ENCODE assay signal across 22 cellular contexts in the genomic region with DNA sequence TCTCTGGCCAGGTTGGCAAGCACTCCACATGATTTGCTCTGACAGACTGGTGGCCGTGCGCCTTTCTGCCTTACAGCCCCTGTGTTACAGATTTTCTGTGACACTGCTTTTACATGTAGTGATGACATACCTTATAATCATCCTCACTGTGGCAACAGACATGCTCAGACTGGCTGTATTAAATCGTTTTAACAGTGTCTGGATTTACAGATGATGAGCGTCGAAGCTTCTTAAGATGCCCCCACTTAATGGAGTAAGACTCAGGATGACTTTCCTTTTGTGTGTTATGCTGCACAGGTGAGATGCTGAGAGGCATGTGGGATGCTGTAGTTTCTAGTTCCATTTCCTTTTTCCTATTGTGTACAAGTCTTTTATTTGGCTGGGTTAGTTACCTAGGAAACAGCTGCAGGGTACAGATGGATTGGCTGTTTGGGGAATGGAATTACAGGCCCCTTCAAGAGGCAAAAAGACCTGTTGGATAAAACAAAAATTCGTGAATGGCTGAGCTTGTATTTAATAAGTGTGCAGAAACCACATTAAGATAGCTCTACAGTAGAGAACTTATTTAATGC. TPM values are rescaled to one million over a fixed set of nuclear protein-coding genes. Genes with fewer than 3 reads are reported as not detected.
DNase-seq lines count a peak whose midpoint lies in the region; ATAC-seq, FAIRE-seq and TF ChIP-seq lines count a peak whose summit lies in the region.
"Had no signal": no experiment of that assay in that cellular context is flagged by ENCODE, and none has a peak within 500 bp of the region (broad histone marks: within the 10 kb centered on the region; RNA-seq: fewer than 3 reads in every experiment).

No MANE protein-coding gene starts in this region.

- H3K27ac ChIP-seq in ascending aorta (peak overlapping the region; percentile 30 to 56), keratinocyte (ENCODE audit: control insufficient read depth, insufficient read depth, low read length) (peak overlapping the region; percentile 95), thymus (ENCODE audit: low read depth) (peak overlapping the region; percentile 46)
- H3K27ac ChIP-seq: neutrophil, transverse colon had no signal

- ATAC-seq in GM18519 (IDR thresholded peaks at IDR 0.05; ENCODE audit: low FRiP score, unreplicated experiment) = no peak
- ATAC-seq: activated T-helper 17 cell treated with anti-CD3 and anti-CD28 coated beads, Interleukin-2, amount 50 U/mL, for 72 hours had no signal

- dilution Hi-C loops in keratinocyte (cut with MboI; ENCODE audit: extremely low pct_ligation_motif_present, low sequenced_read_pairs) = no loop called here

- peaks cover 0 to 17% of the 10 kb centered on the region in 2 donors for H3K4me1 ChIP-seq in ascending aorta
- H3K4me1 ChIP-seq in keratinocyte (ENCODE audit: control insufficient read depth, extremely low read depth, insufficient read depth, low read length) = peaks cover 59% of the 10 kb centered on the region
- H3K4me1 ChIP-seq in thymus (ENCODE audit: control insufficient read depth, insufficient read depth, low read length) = no peaks in the 10 kb centered on the region
- H3K4me1 ChIP-seq: transverse colon had no signal

- no peak overlapping the region for H2AFZ ChIP-seq in keratinocyte (ENCODE audit: control insufficient read depth, low read length)

- H3K79me2 ChIP-seq in keratinocyte (ENCODE audit: control insufficient read depth, insufficient read depth, low read length) = peaks cover 61% of the 10 kb centered on the region

- H3K36me3 ChIP-seq in ascending aorta (peaks cover 0 to 2% of the 10 kb centered on the region in 2 donors), keratinocyte (ENCODE audit: control insufficient read depth in 2 of 2, extremely low read depth in 1 of 2, insufficient read depth in 2 of 2, low read length in 2 of 2) (peaks cover 2 to 4% of the 10 kb centered on the region in 2 experiments), thymus (ENCODE audit: control insufficient read depth, insufficient read depth) (no peaks in the 10 kb centered on the region), MG63 (peaks cover 20% of the 10 kb centered on the region)

- H3K9me1 ChIP-seq in keratinocyte (ENCODE audit: control insufficient read depth, extremely low read depth, insufficient read depth, low read length) = no peaks in the 10 kb centered on the region

- H3K27me3 ChIP-seq in ascending aorta (no peaks in the 10 kb centered on the region), keratinocyte (ENCODE audit: control insufficient read depth, extremely low read depth, insufficient read depth, low read length) (no peaks in the 10 kb centered on the region), thymus (ENCODE audit: control insufficient read depth, insufficient read depth) (no peaks in the 10 kb centered on the region), MG63 (no peaks in the 10 kb centered on the region)
- H3K27me3 ChIP-seq: heart right ventricle, neutrophil, transverse colon had no signal

- peak; percentile 24 for DNase-seq in NCI-H748 (lab: John Stamatoyannopoulos, UW; ENCODE audit: unreplicated experiment)
- no peak for DNase-seq in NCI-H748 treated with DMSO at 0.1 percent for 48 hours (lab: John Stamatoyannopoulos, UW)
- DNase-seq in ascending aorta (ENCODE audit: low spot score in 2 of 2) = no peak
- peak; percentile 72 for DNase-seq in keratinocyte (ENCODE audit: low read depth, low spot score)
- DNase-seq in MG63 = no peak
- DNase-seq in activated CD8-positive, alpha-beta memory T cell treated with anti-CD3 and anti-CD28 coated beads, Interleukin-2, amount 50 U/mL, for 4 hours = no peak
- DNase-seq: activated CD4-positive, CD25-positive, alpha-beta regulatory T cell; activated CD8-positive, alpha-beta memory T cell treated with anti-CD3 and anti-CD28 coated beads for 24 hours; DND-41; heart right ventricle; SHP77; stimulated activated CD4-positive, alpha-beta T cell treated with anti-CD3 and anti-CD28 coated beads, Interleukin-4, amount 100 ng/mL, for 1 hour; stimulated activated CD8-positive, alpha-beta memory T cell treated with anti-CD3 and anti-CD28 coated beads, Interleukin-4, amount 100 ng/mL, for 48 hours; T-helper 2 cell; transverse colon had no signal

- intact Hi-C loops in ascending aorta (cut with DNase I) = loop anchor here (10.0 kb wide), 1 partner anchor 223 kb away; the partner anchor contains the start of gene POLR3E

- WGBS in thymus = 97% methylated on average over 6 of the region's 6 CpGs

- peak overlapping the region; percentile 14 to 35 for H3K4me3 ChIP-seq in ascending aorta
- peak overlapping the region in 2 of 3 experiments; percentile 37 to 52 for H3K4me3 ChIP-seq in keratinocyte (ENCODE audit: control insufficient read depth in 2 of 3, extremely low read depth in 1 of 3, insufficient read depth in 2 of 3, low read depth in 1 of 3, low read length in 3 of 3)
- H3K4me3 ChIP-seq in thymus (ENCODE audit: low read length) = no peak overlapping the region
- no peak overlapping the region for H3K4me3 ChIP-seq in MG63
- H3K4me3 ChIP-seq: transverse colon had no signal

- H3K9me3 ChIP-seq in ascending aorta = peaks cover 0 to 10% of the 10 kb centered on the region in 2 donors
- H3K9me3 ChIP-seq in keratinocyte (ENCODE audit: control insufficient read depth, low read depth, low read length) = no peaks in the 10 kb centered on the region
- H3K9me3 ChIP-seq in thymus (ENCODE audit: control insufficient read depth) = no peaks in the 10 kb centered on the region
- H3K9me3 ChIP-seq in MG63 = peaks cover 15% of the 10 kb centered on the region
- H3K9me3 ChIP-seq: neutrophil, transverse colon had no signal

- H3K4me2 ChIP-seq in keratinocyte (ENCODE audit: control insufficient read depth, extremely low read depth, insufficient read depth, low read depth, low read length) = peak overlapping the region; percentile 90

- peak overlapping the region; percentile 82 for H3K9ac ChIP-seq in keratinocyte (ENCODE audit: control insufficient read depth, extremely low read depth, insufficient read depth, low read length)

- no peak for TF ChIP-seq CTCF in ascending aorta (IDR thresholded peaks at IDR 0.05)
- no peak for TF ChIP-seq CTCF in keratinocyte (optimal IDR thresholded peaks at IDR 0.05 in 1 of 3, IDR thresholded peaks at IDR 0.05 in 1 of 3, conservative IDR thresholded peaks at IDR 0.05 in 1 of 3; ENCODE audit: extremely low read depth in 1 of 3, insufficient read depth in 2 of 3, low read length in 3 of 3)

- H4K20me1 ChIP-seq in keratinocyte (ENCODE audit: control insufficient read depth, extremely low read depth, insufficient read depth, low read length) = peaks cover 2% of the 10 kb centered on the region

- peak; percentile 96 for FAIRE-seq in keratinocyte (lab: Jason Lieb, UNC)
- FAIRE-seq: islet of Langerhans had no signal

RNA-seq across cellular contexts. Expression of gene VWA3A, which starts 20.9 kb away (rescaled TPM):
- not detected for total RNA-seq in ascending aorta
- 0.05 TPM in 1 of 3 replicates, not detected in the others for polyA plus RNA-seq in keratinocyte
- polyA plus RNA-seq in keratinocyte (2011; ENCODE audit: low read depth) = not detected
- not detected in 2 replicates for polyA plus RNA-seq in keratinocyte (2011; cell fraction: cytosol; rRNA removed)
- polyA plus RNA-seq in keratinocyte (2011; cell fraction: nucleus; rRNA removed) = 0.04 and 0.31 TPM in 2 replicates
- not detected in 2 replicates for polyA plus RNA-seq in keratinocyte (2012; ENCODE audit: low replicate concordance)
- not detected in 3 replicates for polyA minus RNA-seq in keratinocyte
- polyA minus RNA-seq in keratinocyte (2011; cell fraction: cytosol; rRNA and poly(A)+ RNA removed) = not detected
- polyA minus RNA-seq in keratinocyte (2011; cell fraction: nucleus; rRNA and poly(A)+ RNA removed) = not detected in 2 replicates
- 0.18 TPM for polyA plus RNA-seq in thymus
- not detected in 2 replicates for total RNA-seq in MG63 (2014; rRNA removed; shearing (Covaris generic); ENCODE audit: low replicate concordance)
- total RNA-seq: A172; activated T-helper 17 cell treated with anti-CD3 and anti-CD28 coated beads, Interleukin-2, amount 50 U/mL, for 72 hours had no signal
- polyA plus RNA-seq: IgD-negative memory B cell had no signal

Comparison
In these comparisons a context has a peak if more than half of its experiments do, and no peak if none do; other contexts are left out.
1. DNase-seq: peak in NCI-H748 (single experiment) and keratinocyte (single experiment); none in NCI-H748 treated with DMSO at 0.1 percent for 48 hours (single experiment), ascending aorta (0 of 2), MG63 (single experiment) and activated CD8-positive, alpha-beta memory T cell treated with anti-CD3 and anti-CD28 coated beads, Interleukin-2, amount 50 U/mL, for 4 hours (single experiment).
2. H3K27ac ChIP-seq: peak in every context shown above with its lines; median percentile 95 in keratinocyte; 46 in thymus; 43 in ascending aorta.
3. H3K4me3 ChIP-seq: peak in ascending aorta (2 of 2) and keratinocyte (2 of 3); none in thymus (single experiment) and MG63 (single experiment).